ENCODE assay signal across 1 cellular context in the genomic region with DNA sequence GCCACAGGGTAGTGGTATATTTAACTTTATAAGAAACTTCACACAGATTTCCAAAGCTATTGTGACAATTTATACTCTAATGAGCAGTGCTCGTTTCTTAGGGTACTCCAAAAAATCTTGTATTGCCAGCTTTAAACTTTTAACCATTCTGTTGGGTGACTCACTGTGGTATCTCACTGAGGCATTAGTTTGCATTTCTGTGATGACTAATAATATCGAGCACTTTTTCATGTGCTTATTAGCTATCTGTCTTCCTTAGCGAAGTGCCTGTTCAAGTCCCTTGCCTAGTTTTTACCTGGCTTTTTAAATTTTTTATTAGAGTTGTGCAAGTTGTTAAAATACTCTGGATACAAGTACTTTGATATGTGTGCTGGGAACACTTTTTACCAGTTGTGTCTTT.
TF ChIP-seq lines count a peak whose summit lies in the region.

No MANE protein-coding gene starts in this region.

TF ChIP-seq in SK-N-SH treated with all-trans-retinoic acid at 6 μM for 48 hours, 23 proteins besides CTCF, POLR2A, EP300 and RAD21 (continued from another document):
- TF ChIP-seq PPARA (CRISPR knock-in tag; IDR thresholded peaks at IDR 0.05; ENCODE audit: borderline replicate concordance) (no peak), CSDC2 (CRISPR knock-in tag; IDR thresholded peaks at IDR 0.05) (no peak), ZFP3 (CRISPR knock-in tag; IDR thresholded peaks at IDR 0.05) (no peak), ESRRG (CRISPR knock-in tag; IDR thresholded peaks at IDR 0.05) (no peak), GLIS3 (CRISPR knock-in tag; IDR thresholded peaks at IDR 0.05) (no peak), ZNF70 (CRISPR knock-in tag; IDR thresholded peaks at IDR 0.05) (no peak), ZFP30 (CRISPR knock-in tag; IDR thresholded peaks at IDR 0.05) (no peak), ZNF8 (CRISPR knock-in tag; IDR thresholded peaks at IDR 0.05) (no peak), RARB (CRISPR knock-in tag; IDR thresholded peaks at IDR 0.05) (no peak), OSR1 (CRISPR knock-in tag; IDR thresholded peaks at IDR 0.05) (no peak), ZNF565 (CRISPR knock-in tag; conservative IDR thresholded peaks at IDR 0.05; ENCODE audit: low read depth) (no peak), SNAI2 (CRISPR knock-in tag; IDR thresholded peaks at IDR 0.05) (no peak)
- TF ChIP-seq, protein P1, sequence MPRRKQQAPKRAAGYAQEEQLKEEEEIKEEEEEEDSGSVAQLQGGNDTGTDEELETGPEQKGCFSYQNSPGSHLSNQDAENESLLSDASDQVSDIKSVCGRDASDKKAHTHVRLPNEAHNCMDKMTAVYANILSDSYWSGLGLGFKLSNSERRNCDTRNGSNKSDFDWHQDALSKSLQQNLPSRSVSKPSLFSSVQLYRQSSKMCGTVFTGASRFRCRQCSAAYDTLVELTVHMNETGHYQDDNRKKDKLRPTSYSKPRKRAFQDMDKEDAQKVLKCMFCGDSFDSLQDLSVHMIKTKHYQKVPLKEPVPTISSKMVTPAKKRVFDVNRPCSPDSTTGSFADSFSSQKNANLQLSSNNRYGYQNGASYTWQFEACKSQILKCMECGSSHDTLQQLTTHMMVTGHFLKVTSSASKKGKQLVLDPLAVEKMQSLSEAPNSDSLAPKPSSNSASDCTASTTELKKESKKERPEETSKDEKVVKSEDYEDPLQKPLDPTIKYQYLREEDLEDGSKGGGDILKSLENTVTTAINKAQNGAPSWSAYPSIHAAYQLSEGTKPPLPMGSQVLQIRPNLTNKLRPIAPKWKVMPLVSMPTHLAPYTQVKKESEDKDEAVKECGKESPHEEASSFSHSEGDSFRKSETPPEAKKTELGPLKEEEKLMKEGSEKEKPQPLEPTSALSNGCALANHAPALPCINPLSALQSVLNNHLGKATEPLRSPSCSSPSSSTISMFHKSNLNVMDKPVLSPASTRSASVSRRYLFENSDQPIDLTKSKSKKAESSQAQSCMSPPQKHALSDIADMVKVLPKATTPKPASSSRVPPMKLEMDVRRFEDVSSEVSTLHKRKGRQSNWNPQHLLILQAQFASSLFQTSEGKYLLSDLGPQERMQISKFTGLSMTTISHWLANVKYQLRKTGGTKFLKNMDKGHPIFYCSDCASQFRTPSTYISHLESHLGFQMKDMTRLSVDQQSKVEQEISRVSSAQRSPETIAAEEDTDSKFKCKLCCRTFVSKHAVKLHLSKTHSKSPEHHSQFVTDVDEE (CRISPR knock-in tag; IDR thresholded peaks at IDR 0.05), result no peak
- TF ChIP-seq, protein P2, sequence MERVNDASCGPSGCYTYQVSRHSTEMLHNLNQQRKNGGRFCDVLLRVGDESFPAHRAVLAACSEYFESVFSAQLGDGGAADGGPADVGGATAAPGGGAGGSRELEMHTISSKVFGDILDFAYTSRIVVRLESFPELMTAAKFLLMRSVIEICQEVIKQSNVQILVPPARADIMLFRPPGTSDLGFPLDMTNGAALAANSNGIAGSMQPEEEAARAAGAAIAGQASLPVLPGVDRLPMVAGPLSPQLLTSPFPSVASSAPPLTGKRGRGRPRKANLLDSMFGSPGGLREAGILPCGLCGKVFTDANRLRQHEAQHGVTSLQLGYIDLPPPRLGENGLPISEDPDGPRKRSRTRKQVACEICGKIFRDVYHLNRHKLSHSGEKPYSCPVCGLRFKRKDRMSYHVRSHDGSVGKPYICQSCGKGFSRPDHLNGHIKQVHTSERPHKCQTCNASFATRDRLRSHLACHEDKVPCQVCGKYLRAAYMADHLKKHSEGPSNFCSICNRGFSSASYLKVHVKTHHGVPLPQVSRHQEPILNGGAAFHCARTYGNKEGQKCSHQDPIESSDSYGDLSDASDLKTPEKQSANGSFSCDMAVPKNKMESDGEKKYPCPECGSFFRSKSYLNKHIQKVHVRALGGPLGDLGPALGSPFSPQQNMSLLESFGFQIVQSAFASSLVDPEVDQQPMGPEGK (CRISPR knock-in tag; IDR thresholded peaks at IDR 0.05; ENCODE audit: borderline replicate concordance), result no peak
